Comparison of ENCODE assay signal across 1 cellular context in genomic region chr7:139570119-139570518, GRCh38.
TF ChIP-seq lines count a peak whose summit lies in the region.

No MANE protein-coding gene starts in this region.

TF ChIP-seq in GM23338, 12 proteins besides CTCF, POLR2A, EP300 and RAD21 (continued from another document):
- TF ChIP-seq ZNF462 (CRISPR knock-in tag; IDR thresholded peaks at IDR 0.05) (no peak), STAT1 (IDR thresholded peaks at IDR 0.05; ENCODE audit: unreplicated experiment) (no peak), REST (IDR thresholded peaks at IDR 0.05; ENCODE audit: unreplicated experiment) (no peak), JUNB (IDR thresholded peaks at IDR 0.05; ENCODE audit: unreplicated experiment) (no peak), CREB1 (CRISPR knock-in tag; IDR thresholded peaks at IDR 0.05; ENCODE audit: low read depth) (no peak), ZNF331 (CRISPR knock-in tag; IDR thresholded peaks at IDR 0.05; ENCODE audit: low read depth) (no peak), EZH2phosphoT487 (IDR thresholded peaks at IDR 0.05; ENCODE audit: unreplicated experiment) (no peak)
TF ChIP-seq in GM23338: peak in this region for 0.
